14 cellular contexts compared by ENCODE assay signal in the genomic region with DNA sequence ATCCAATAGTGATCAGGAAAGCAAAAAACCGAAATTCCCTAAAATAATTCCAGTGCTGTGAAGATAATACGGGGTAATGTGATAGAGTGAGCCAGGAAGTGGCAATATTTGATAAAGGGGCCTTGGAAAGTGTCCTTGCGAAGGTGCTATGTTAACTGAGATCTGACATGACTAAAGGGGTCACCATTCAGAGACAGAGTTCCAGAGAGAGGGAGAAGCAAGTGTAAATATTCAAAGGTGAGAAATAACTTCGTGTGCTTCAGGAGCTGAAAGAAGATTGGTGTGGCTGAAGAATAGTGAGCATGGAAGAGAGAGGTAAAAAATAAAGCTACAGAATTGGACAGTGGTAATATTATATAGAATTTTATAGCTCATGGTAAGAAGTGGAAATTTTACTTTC.
DNase-seq lines count a peak whose midpoint lies in the region; ATAC-seq lines count a peak whose summit lies in the region.
"Had no signal": no experiment of that assay in that cellular context is flagged by ENCODE, and none has a peak within 500 bp of the region (broad histone marks: within the 10 kb centered on the region; RNA-seq: fewer than 3 reads in every experiment).

No MANE protein-coding gene starts in this region.

- H3K27ac Mint-ChIP-seq in activated naive CD8-positive, alpha-beta T cell treated with anti-CD3 and anti-CD28 coated beads, Interleukin-2, amount 10 ng/mL, durations not matched to agents 7 days and 5 days = no peak overlapping the region
- H3K27ac Mint-ChIP-seq in activated naive CD8-positive, alpha-beta T cell treated with anti-CD3 and anti-CD28 coated beads for 36 hours = no peak overlapping the region
- no peak overlapping the region for H3K27ac Mint-ChIP-seq in activated T-helper 17 cell treated with anti-CD3 and anti-CD28 coated beads, Interleukin-2, amount 50 U/mL, for 72 hours
- H3K27ac Mint-ChIP-seq: CD4-positive, alpha-beta T cell; GM23338 had no signal

- DNase-seq in NOMO-1 treated with DMSO at 0.1 percent for 48 hours (lab: John Stamatoyannopoulos, UW; ENCODE audit: unreplicated experiment) (peak; percentile 40), NOMO-1 treated with dmso at 0.1 percent for 144 hours (lab: John Stamatoyannopoulos, UW; ENCODE audit: unreplicated experiment) (no peak), NCI-H510A (lab: John Stamatoyannopoulos, UW) (no peak), glomerular visceral epithelial cell (ENCODE audit: extremely low spot score) (no peak)
- no peak for DNase-seq in activated naive CD8-positive, alpha-beta T cell treated with anti-CD3 and anti-CD28 coated beads, Interleukin-2, amount 10 ng/mL, durations not matched to agents 7 days and 5 days
- no peak for DNase-seq in activated naive CD8-positive, alpha-beta T cell treated with anti-CD3 and anti-CD28 coated beads for 36 hours
- DNase-seq: AML-193; Caco-2; CD4-positive, alpha-beta T cell; GDM1; HCEC 1CT had no signal

- no peaks in the 10 kb centered on the region for H3K9me3 Mint-ChIP-seq in activated naive CD8-positive, alpha-beta T cell treated with anti-CD3 and anti-CD28 coated beads, Interleukin-2, amount 10 ng/mL, durations not matched to agents 7 days and 5 days
- H3K9me3 Mint-ChIP-seq in activated naive CD8-positive, alpha-beta T cell treated with anti-CD3 and anti-CD28 coated beads for 36 hours = peaks cover 4% of the 10 kb centered on the region
- H3K9me3 Mint-ChIP-seq in activated T-helper 17 cell treated with anti-CD3 and anti-CD28 coated beads, Interleukin-2, amount 50 U/mL, for 72 hours = no peaks in the 10 kb centered on the region

- ATAC-seq in activated naive CD8-positive, alpha-beta T cell treated with anti-CD3 and anti-CD28 coated beads, Interleukin-2, amount 10 ng/mL, durations not matched to agents 7 days and 5 days (ENCODE audit: low read depth) = peak; percentile 50
- ATAC-seq in activated T-helper 17 cell treated with anti-CD3 and anti-CD28 coated beads, Interleukin-2, amount 50 U/mL, for 72 hours (replicated peaks) = peak; percentile 7
- ATAC-seq: A549, GM23338 had no signal

- no peaks in the 10 kb centered on the region for H3K4me1 Mint-ChIP-seq in activated naive CD8-positive, alpha-beta T cell treated with anti-CD3 and anti-CD28 coated beads, Interleukin-2, amount 10 ng/mL, durations not matched to agents 7 days and 5 days
- no peaks in the 10 kb centered on the region for H3K4me1 Mint-ChIP-seq in activated naive CD8-positive, alpha-beta T cell treated with anti-CD3 and anti-CD28 coated beads for 36 hours
- no peaks in the 10 kb centered on the region for H3K4me1 Mint-ChIP-seq in activated T-helper 17 cell treated with anti-CD3 and anti-CD28 coated beads, Interleukin-2, amount 50 U/mL, for 72 hours
- H3K4me1 Mint-ChIP-seq: GM23338 had no signal

- POLR2A ChIA-PET in activated naive CD8-positive, alpha-beta T cell treated with anti-CD3 and anti-CD28 coated beads, Interleukin-2, amount 10 ng/mL, durations not matched to agents 7 days and 5 days (lab: Charles Lee) = no interaction called here

- no peaks in the 10 kb centered on the region for H3K27me3 Mint-ChIP-seq in activated naive CD8-positive, alpha-beta T cell treated with anti-CD3 and anti-CD28 coated beads, Interleukin-2, amount 10 ng/mL, durations not matched to agents 7 days and 5 days
- no peaks in the 10 kb centered on the region for H3K27me3 Mint-ChIP-seq in activated naive CD8-positive, alpha-beta T cell treated with anti-CD3 and anti-CD28 coated beads for 36 hours
- no peaks in the 10 kb centered on the region for H3K27me3 Mint-ChIP-seq in activated T-helper 17 cell treated with anti-CD3 and anti-CD28 coated beads, Interleukin-2, amount 50 U/mL, for 72 hours
- H3K27me3 Mint-ChIP-seq: CD4-positive, alpha-beta T cell had no signal

- H3K36me3 Mint-ChIP-seq in activated naive CD8-positive, alpha-beta T cell treated with anti-CD3 and anti-CD28 coated beads, Interleukin-2, amount 10 ng/mL, durations not matched to agents 7 days and 5 days = no peaks in the 10 kb centered on the region
- no peaks in the 10 kb centered on the region for H3K36me3 Mint-ChIP-seq in activated naive CD8-positive, alpha-beta T cell treated with anti-CD3 and anti-CD28 coated beads for 36 hours
- H3K36me3 Mint-ChIP-seq in activated T-helper 17 cell treated with anti-CD3 and anti-CD28 coated beads, Interleukin-2, amount 50 U/mL, for 72 hours (ENCODE audit: low read depth) = no peaks in the 10 kb centered on the region

- H3K4me3 Mint-ChIP-seq in activated naive CD8-positive, alpha-beta T cell treated with anti-CD3 and anti-CD28 coated beads, Interleukin-2, amount 10 ng/mL, durations not matched to agents 7 days and 5 days = no peak overlapping the region
- no peak overlapping the region for H3K4me3 Mint-ChIP-seq in activated naive CD8-positive, alpha-beta T cell treated with anti-CD3 and anti-CD28 coated beads for 36 hours
- H3K4me3 Mint-ChIP-seq in activated T-helper 17 cell treated with anti-CD3 and anti-CD28 coated beads, Interleukin-2, amount 50 U/mL, for 72 hours = no peak overlapping the region
- H3K4me3 Mint-ChIP-seq: CD4-positive, alpha-beta T cell; GM23338 had no signal
